In the genomic region with DNA sequence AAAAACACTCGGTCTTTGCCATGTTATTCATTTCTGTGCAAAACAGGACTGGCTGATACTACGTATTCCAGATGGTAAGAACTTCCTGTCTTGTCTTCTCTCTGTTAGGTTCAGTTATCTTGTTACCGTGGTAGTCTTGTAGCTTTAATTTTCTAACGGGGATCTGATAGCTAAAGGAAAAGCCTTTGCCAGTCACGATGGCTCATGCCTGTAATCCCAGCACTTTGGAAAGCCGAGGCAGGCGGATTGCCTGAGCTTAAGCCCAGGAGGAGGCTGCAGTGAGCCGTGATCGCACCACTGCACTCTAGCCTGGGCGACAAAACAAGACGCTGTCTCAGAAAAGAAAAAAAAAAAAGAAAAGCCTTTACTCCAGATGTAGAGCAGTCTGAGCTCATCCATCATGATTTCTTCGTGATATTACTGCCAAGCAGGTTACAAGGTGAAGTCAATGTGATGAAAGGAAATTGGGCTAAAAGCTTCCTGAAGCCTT, we compare ENCODE assay signal across 8 cellular contexts. TPM values are rescaled to one million over a fixed set of nuclear protein-coding genes. Genes with fewer than 3 reads are reported as not detected.
A peak's percentile ranks its signal among the peaks of the same experiment; 100 is the strongest.
DNase-seq lines count a peak whose midpoint lies in the region; ATAC-seq lines count a peak whose summit lies in the region.

No MANE protein-coding gene starts in this region.

- DNase-seq in GOT3 (lab: John Stamatoyannopoulos, UW) (peak; percentile 8), foreskin melanocyte (peak; percentile 7), renal cortical epithelial cell (ENCODE audit: low read depth) (peak; percentile 14), middle frontal gyrus (ENCODE audit: extremely low spot score, low spot score) (no peak), NCI-H1694 (lab: John Stamatoyannopoulos, UW) (no peak), NCI-H2196 (lab: John Stamatoyannopoulos, UW; ENCODE audit: unreplicated experiment) (no peak)
- no peak for DNase-seq in activated CD4-positive, alpha-beta memory T cell treated with anti-CD3 and anti-CD28 coated beads for 36 hours

- POLR2A ChIA-PET in activated CD4-positive, alpha-beta memory T cell treated with anti-CD3 and anti-CD28 coated beads for 36 hours (lab: Charles Lee), result interaction anchor here (0.6 kb wide), 1 partner anchor 463 kb away, joined by 4 read pairs; the partner anchor contains the start of gene SLC50A1

- peaks cover 8% of the 10 kb centered on the region for H3K4me1 Mint-ChIP-seq in activated CD4-positive, alpha-beta memory T cell treated with anti-CD3 and anti-CD28 coated beads for 36 hours (ENCODE audit: low read depth)

- H3K4me3 Mint-ChIP-seq in activated CD4-positive, alpha-beta memory T cell treated with anti-CD3 and anti-CD28 coated beads for 36 hours, result peak overlapping the region; percentile 68

- H3K9me3 Mint-ChIP-seq in activated CD4-positive, alpha-beta memory T cell treated with anti-CD3 and anti-CD28 coated beads for 36 hours, result no peaks in the 10 kb centered on the region

- no peak for ATAC-seq in HG02970 (IDR thresholded peaks at IDR 0.05; ENCODE audit: low FRiP score, unreplicated experiment)

- H3K27me3 Mint-ChIP-seq in activated CD4-positive, alpha-beta memory T cell treated with anti-CD3 and anti-CD28 coated beads for 36 hours, result no peaks in the 10 kb centered on the region

- H3K36me3 Mint-ChIP-seq in activated CD4-positive, alpha-beta memory T cell treated with anti-CD3 and anti-CD28 coated beads for 36 hours, result no peaks in the 10 kb centered on the region

- CTCF ChIA-PET in activated CD4-positive, alpha-beta memory T cell treated with anti-CD3 and anti-CD28 coated beads for 36 hours (lab: Charles Lee), result no interaction called here

- intact Hi-C loops in activated CD4-positive, alpha-beta memory T cell treated with anti-CD3 and anti-CD28 coated beads for 36 hours (cut with micrococcal nuclease), result loop anchor here (10.0 kb wide), 2 partner anchors 274 to 324 kb away; partner anchors contain the start of genes CLK2, HCN3 and RUSC1

- peak overlapping the region; percentile 47 for H3K27ac Mint-ChIP-seq in activated CD4-positive, alpha-beta memory T cell treated with anti-CD3 and anti-CD28 coated beads for 36 hours

RNA-seq across cellular contexts. Expression of gene MSTO1, which starts 11.1 kb away (rescaled TPM):
- 10 to 100 TPM; 59.6 to 63.4 TPM for total RNA-seq in activated CD4-positive, alpha-beta memory T cell treated with anti-CD3 and anti-CD28 coated beads for 36 hours
- 13.7 and 18.3 TPM in 2 replicates for total RNA-seq in renal cortical epithelial cell

RNA-seq across cellular contexts. Expression of gene ASH1L, which starts 36.3 kb away (rescaled TPM):
- total RNA-seq in activated CD4-positive, alpha-beta memory T cell treated with anti-CD3 and anti-CD28 coated beads for 36 hours, result 10 to 100 TPM; 28.8 to 29.6 TPM
- 12.5 and 50.2 TPM in 2 replicates for total RNA-seq in renal cortical epithelial cell

Comparison
In these comparisons a context has a peak if more than half of its experiments do, and no peak if none do; other contexts are left out.
1. DNase-seq: peak in GOT3 (single experiment), foreskin melanocyte (single experiment) and renal cortical epithelial cell (single experiment); none in activated CD4-positive, alpha-beta memory T cell treated with anti-CD3 and anti-CD28 coated beads for 36 hours (single experiment), middle frontal gyrus (single experiment), NCI-H1694 (single experiment) and NCI-H2196 (single experiment).